ENCODE assay signal across 8 cellular contexts in genomic region chr10:52314822-52315552, GRCh38. TPM values are rescaled to one million over a fixed set of nuclear protein-coding genes. Genes with fewer than 3 reads are reported as not detected.
DNase-seq lines count a peak whose midpoint lies in the region; ATAC-seq and TF ChIP-seq lines count a peak whose summit lies in the region.

No MANE protein-coding gene starts in this region.

- H3K36me3 Mint-ChIP-seq in glutamatergic neuron (ENCODE audit: unreplicated experiment) (no peaks in the 10 kb centered on the region), progenitor cell of endocrine pancreas (ENCODE audit: insufficient read depth) (no peaks in the 10 kb centered on the region)

- H3K27ac Mint-ChIP-seq in glutamatergic neuron (ENCODE audit: unreplicated experiment), result no peak overlapping the region
- no peak overlapping the region for H3K27ac Mint-ChIP-seq in progenitor cell of endocrine pancreas

- no peak for TF ChIP-seq CTCF in glutamatergic neuron (IDR thresholded peaks at IDR 0.05; ENCODE audit: partially characterized antibody, unreplicated experiment)
- TF ChIP-seq CTCF in progenitor cell of endocrine pancreas (IDR thresholded peaks at IDR 0.05; ENCODE audit: unreplicated experiment), result no peak

- H3K9me3 ChIP-seq in SK-N-MC (ENCODE audit: low read depth, low read length), result no peaks in the 10 kb centered on the region

- H3K36me3 ChIP-seq in SK-N-MC (ENCODE audit: insufficient read depth, low read length), result no peaks in the 10 kb centered on the region

- DNase-seq in GM03348 (ENCODE audit: low spot score), result peak; percentile 51
- no peak for DNase-seq in SK-N-MC (ENCODE audit: low read depth, low spot score)
- DNase-seq in glutamatergic neuron, result peak; percentile 30
- no peak for DNase-seq in progenitor cell of endocrine pancreas (ENCODE audit: low spot score, unreplicated experiment)
- DNase-seq in NCI-H2196 treated with DMSO at 0.1 percent for 48 hours (lab: John Stamatoyannopoulos, UW; ENCODE audit: unreplicated experiment), result no peak
- DNase-seq in NCI-H82 treated with DMSO at 0.1 percent for 48 hours (lab: John Stamatoyannopoulos, UW; ENCODE audit: unreplicated experiment), result no peak
- DNase-seq in NCI-H82 (lab: John Stamatoyannopoulos, UW), result no peak

- peak overlapping the region; percentile 72 for H3K4me3 ChIP-seq in SK-N-MC

- no peak for ATAC-seq in HG03039 (IDR thresholded peaks at IDR 0.05; ENCODE audit: unreplicated experiment)

- H3K4me3 Mint-ChIP-seq in glutamatergic neuron (ENCODE audit: unreplicated experiment), result peak overlapping the region; percentile 94
- H3K4me3 Mint-ChIP-seq in progenitor cell of endocrine pancreas (ENCODE audit: low read depth), result peak overlapping the region; percentile 79

- peaks cover 2% of the 10 kb centered on the region for H3K9me3 Mint-ChIP-seq in glutamatergic neuron (ENCODE audit: unreplicated experiment)
- no peaks in the 10 kb centered on the region for H3K9me3 Mint-ChIP-seq in progenitor cell of endocrine pancreas (ENCODE audit: low read depth)

- no peak overlapping the region for H3K27ac ChIP-seq in SK-N-MC

- peaks cover 6% of the 10 kb centered on the region for H3K4me1 Mint-ChIP-seq in glutamatergic neuron (ENCODE audit: low read depth, unreplicated experiment)
- H3K4me1 Mint-ChIP-seq in progenitor cell of endocrine pancreas (ENCODE audit: low read depth), result peaks cover 14% of the 10 kb centered on the region

- no peak overlapping the region for H3K9ac ChIP-seq in SK-N-MC (ENCODE audit: insufficient read length)

- H3K27me3 Mint-ChIP-seq in glutamatergic neuron (ENCODE audit: unreplicated experiment), result peaks cover 11% of the 10 kb centered on the region
- peaks cover 70% of the 10 kb centered on the region for H3K27me3 Mint-ChIP-seq in progenitor cell of endocrine pancreas

RNA-seq across cellular contexts. Expression of gene DKK1, which starts 0.9 kb away (rescaled TPM):
- total RNA-seq in glutamatergic neuron (ENCODE audit: unreplicated experiment) (3.1 TPM), progenitor cell of endocrine pancreas (2.5 and 4.7 TPM in 2 replicates)

Comparison
In these comparisons a context has a peak if more than half of its experiments do, and no peak if none do; other contexts are left out.
1. DNase-seq: peak in GM03348 (single experiment) and glutamatergic neuron (single experiment); none in SK-N-MC (single experiment), progenitor cell of endocrine pancreas (single experiment), NCI-H2196 treated with DMSO at 0.1 percent for 48 hours (single experiment), NCI-H82 treated with DMSO at 0.1 percent for 48 hours (single experiment) and NCI-H82 (single experiment).